In the genomic region with DNA sequence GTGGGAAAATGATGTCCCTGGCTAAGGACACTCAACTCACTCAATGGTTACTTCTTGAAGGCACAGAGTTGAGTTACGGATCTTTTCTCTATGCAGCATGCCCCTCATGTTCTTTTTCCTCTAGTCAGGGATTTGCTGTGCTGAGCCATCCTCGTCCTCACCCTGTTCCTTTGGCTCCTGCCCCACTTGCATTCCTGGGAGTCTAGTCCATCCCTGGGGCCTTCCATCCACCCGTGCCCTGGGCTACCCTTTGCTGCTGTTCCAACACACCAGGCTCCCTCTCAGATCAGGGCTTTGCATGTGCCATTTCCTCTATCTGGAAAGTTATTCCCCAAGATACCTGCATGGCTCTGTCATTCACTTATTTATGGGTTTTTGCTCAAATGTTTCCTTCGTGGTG, we compare ENCODE assay signal across 19 cellular contexts. TPM values are rescaled to one million over a fixed set of nuclear protein-coding genes. Genes with fewer than 3 reads are reported as not detected.
A peak's percentile ranks its signal among the peaks of the same experiment; 100 is the strongest.
DNase-seq lines count a peak whose midpoint lies in the region; ATAC-seq and TF ChIP-seq lines count a peak whose summit lies in the region.
"Had no signal": no experiment of that assay in that cellular context is flagged by ENCODE, and none has a peak within 500 bp of the region (broad histone marks: within the 10 kb centered on the region; RNA-seq: fewer than 3 reads in every experiment).

No MANE protein-coding gene starts in this region.

- intact Hi-C loops in HCT116 (cut with micrococcal nuclease), result no loop called here
- intact Hi-C loops in spleen (cut with DNase I; ENCODE audit: low total_unique reads), result no loop called here
- intact Hi-C loops in activated CD4-positive, alpha-beta T cell treated with anti-CD3 and anti-CD28 coated beads, Interleukin-2, amount 10 ng/mL, durations not matched to agents 24 days and 14 days (cut with micrococcal nuclease), result no loop called here
- intact Hi-C loops in activated naive CD4-positive, alpha-beta T cell treated with anti-CD3 and anti-CD28 coated beads for 36 hours (cut with micrococcal nuclease), result no loop called here

- no peaks in the 10 kb centered on the region for H3K36me3 Mint-ChIP-seq in endothelial cell (ENCODE audit: low read depth, unreplicated experiment)
- H3K36me3 Mint-ChIP-seq in activated CD4-positive, alpha-beta T cell treated with anti-CD3 and anti-CD28 coated beads, Interleukin-2, amount 10 ng/mL, durations not matched to agents 24 days and 14 days (ENCODE audit: low read depth), result no peaks in the 10 kb centered on the region
- H3K36me3 Mint-ChIP-seq in activated naive CD4-positive, alpha-beta T cell treated with anti-CD3 and anti-CD28 coated beads for 36 hours (ENCODE audit: low read depth), result no peaks in the 10 kb centered on the region
- H3K36me3 Mint-ChIP-seq in T-helper 2 cell treated with Interferon-gamma antibody and Interleukin-4, amounts not matched to agents 5 μg/mL and 100 μg/mL, for 36 hours (ENCODE audit: low read depth), result no peaks in the 10 kb centered on the region
- H3K36me3 Mint-ChIP-seq: CD4-positive, alpha-beta memory T cell had no signal

- H3K36me3 ChIP-seq in BLaER1 treated with 17β-estradiol and CSF1 and Interleukin-3, amounts not matched to agents 10 nM and 100 nM, result no peaks in the 10 kb centered on the region
- H3K36me3 ChIP-seq in HCT116 (ENCODE audit: control insufficient read depth in 1 of 2, insufficient read depth in 2 of 2, low read length in 2 of 2) (no peaks in the 10 kb centered on the region), spleen (no peaks in the 10 kb centered on the region)

- no peak overlapping the region for H3K4me3 ChIP-seq in BLaER1 treated with 17β-estradiol and CSF1 and Interleukin-3, amounts not matched to agents 10 nM and 100 nM
- H3K4me3 ChIP-seq in HCT116 (replicated peaks in 1 of 2; ENCODE audit: low read depth in 1 of 2, low read length in 2 of 2), result no peak overlapping the region
- no peak overlapping the region for H3K4me3 ChIP-seq in spleen

- H3K4me1 ChIP-seq in BLaER1 treated with 17β-estradiol and CSF1 and Interleukin-3, amounts not matched to agents 10 nM and 100 nM, result peaks cover 56 to 83% (median 71%) of the 10 kb centered on the region in 10 experiments
- H3K4me1 ChIP-seq in HCT116 (ENCODE audit: control insufficient read depth in 1 of 2, insufficient read depth in 2 of 2, low read length in 2 of 2) (peaks cover 15 to 32% of the 10 kb centered on the region in 2 experiments), spleen (peaks cover 0 to 10% (median 0%) of the 10 kb centered on the region in 6 donors)

- no peak for ATAC-seq in HCT116
- ATAC-seq: PC-3 had no signal

- no peaks in the 10 kb centered on the region for H3K27me3 ChIP-seq in BLaER1 treated with 17β-estradiol and CSF1 and Interleukin-3, amounts not matched to agents 10 nM and 100 nM
- H3K27me3 ChIP-seq in HCT116 (ENCODE audit: insufficient read depth, low read length) (no peaks in the 10 kb centered on the region), spleen (replicated peaks in 1 of 7) (peaks cover 0 to 43% (median under 1%) of the 10 kb centered on the region in 7 donors)

- RAD21 ChIA-PET in HCT116 (lab: Charles Lee; ENCODE audit: low non-redundant PET in 1 of 2, low total read pairs in 2 of 2, uncharacterized antibody in 2 of 2, unreplicated experiment in 2 of 2), result no interaction called here

- H3K9me3 Mint-ChIP-seq in endothelial cell (ENCODE audit: unreplicated experiment), result no peaks in the 10 kb centered on the region
- H3K9me3 Mint-ChIP-seq in activated CD4-positive, alpha-beta T cell treated with anti-CD3 and anti-CD28 coated beads, Interleukin-2, amount 10 ng/mL, durations not matched to agents 24 days and 14 days, result peaks cover 12% of the 10 kb centered on the region
- no peaks in the 10 kb centered on the region for H3K9me3 Mint-ChIP-seq in activated naive CD4-positive, alpha-beta T cell treated with anti-CD3 and anti-CD28 coated beads for 36 hours
- H3K9me3 Mint-ChIP-seq in T-helper 2 cell treated with Interferon-gamma antibody and Interleukin-4, amounts not matched to agents 5 μg/mL and 100 μg/mL, for 36 hours, result peaks cover 5% of the 10 kb centered on the region

- H3K27ac ChIP-seq in BLaER1 treated with 17β-estradiol and CSF1 and Interleukin-3, amounts not matched to agents 10 nM and 100 nM, result peak overlapping the region in 7 of 11 experiments; percentile 29 to 95 (median 91); a peak in 11 of 22 replicates
- H3K27ac ChIP-seq in HCT116 (ENCODE audit: low read depth, low read length) (no peak overlapping the region), spleen (no peak overlapping the region)

- H3K9me2 ChIP-seq in HCT116 (ENCODE audit: insufficient read depth), result no peaks in the 10 kb centered on the region

- peaks cover 6% of the 10 kb centered on the region for H3K27me3 Mint-ChIP-seq in endothelial cell (ENCODE audit: unreplicated experiment)
- peaks cover 4% of the 10 kb centered on the region for H3K27me3 Mint-ChIP-seq in activated CD4-positive, alpha-beta T cell treated with anti-CD3 and anti-CD28 coated beads, Interleukin-2, amount 10 ng/mL, durations not matched to agents 24 days and 14 days
- peaks cover 24% of the 10 kb centered on the region for H3K27me3 Mint-ChIP-seq in activated naive CD4-positive, alpha-beta T cell treated with anti-CD3 and anti-CD28 coated beads for 36 hours (ENCODE audit: low read depth)
- peaks cover 2% of the 10 kb centered on the region for H3K27me3 Mint-ChIP-seq in T-helper 2 cell treated with Interferon-gamma antibody and Interleukin-4, amounts not matched to agents 5 μg/mL and 100 μg/mL, for 36 hours (ENCODE audit: low read depth)

- CTCF ChIA-PET in HCT116 (lab: Charles Lee), result interaction anchor here (1.1 to 1.2 kb wide), 2 partner anchors 14 to 49 kb away, joined by 3 read pairs; no protein-coding TSS in a partner anchor
- CTCF ChIA-PET in activated naive CD4-positive, alpha-beta T cell treated with anti-CD3 and anti-CD28 coated beads for 36 hours (lab: Charles Lee), result no interaction called here

- peak overlapping the region; percentile 3 for H3K27ac Mint-ChIP-seq in endothelial cell (ENCODE audit: unreplicated experiment)
- no peak overlapping the region for H3K27ac Mint-ChIP-seq in activated CD4-positive, alpha-beta T cell treated with anti-CD3 and anti-CD28 coated beads, Interleukin-2, amount 10 ng/mL, durations not matched to agents 24 days and 14 days
- no peak overlapping the region for H3K27ac Mint-ChIP-seq in activated naive CD4-positive, alpha-beta T cell treated with anti-CD3 and anti-CD28 coated beads for 36 hours
- H3K27ac Mint-ChIP-seq in T-helper 2 cell treated with Interferon-gamma antibody and Interleukin-4, amounts not matched to agents 5 μg/mL and 100 μg/mL, for 36 hours, result no peak overlapping the region
- H3K27ac Mint-ChIP-seq: CD4-positive, alpha-beta memory T cell had no signal

- peak overlapping the region; percentile 71 to 96 (median 88) for H3K4me2 ChIP-seq in BLaER1 treated with 17β-estradiol and CSF1 and Interleukin-3, amounts not matched to agents 10 nM and 100 nM
- peak overlapping the region; percentile 46 for H3K4me2 ChIP-seq in HCT116 (ENCODE audit: low read length)

- POLR2A ChIA-PET in HCT116 (lab: Charles Lee), result interaction anchor here (1.6 kb wide), 1 partner anchor 949 kb away, joined by 3 read pairs; no protein-coding TSS in a partner anchor

- H3K9ac ChIP-seq in BLaER1 treated with 17β-estradiol and CSF1 and Interleukin-3, amounts not matched to agents 10 nM and 100 nM, result no peak overlapping the region
- no peak overlapping the region for H3K9ac ChIP-seq in HCT116 (ENCODE audit: low read length)

- H4K20me1 ChIP-seq in BLaER1 treated with 17β-estradiol and CSF1 and Interleukin-3, amounts not matched to agents 10 nM and 100 nM, result no peaks in the 10 kb centered on the region
- no peaks in the 10 kb centered on the region for H4K20me1 ChIP-seq in HCT116 (ENCODE audit: insufficient read depth)

- peaks cover 4% of the 10 kb centered on the region for H3K4me1 Mint-ChIP-seq in endothelial cell (ENCODE audit: unreplicated experiment)
- no peaks in the 10 kb centered on the region for H3K4me1 Mint-ChIP-seq in activated CD4-positive, alpha-beta T cell treated with anti-CD3 and anti-CD28 coated beads, Interleukin-2, amount 10 ng/mL, durations not matched to agents 24 days and 14 days
- H3K4me1 Mint-ChIP-seq in activated naive CD4-positive, alpha-beta T cell treated with anti-CD3 and anti-CD28 coated beads for 36 hours (ENCODE audit: low read depth), result peaks cover 6% of the 10 kb centered on the region
- no peaks in the 10 kb centered on the region for H3K4me1 Mint-ChIP-seq in T-helper 2 cell treated with Interferon-gamma antibody and Interleukin-4, amounts not matched to agents 5 μg/mL and 100 μg/mL, for 36 hours (ENCODE audit: low read depth)
- H3K4me1 Mint-ChIP-seq: CD4-positive, alpha-beta memory T cell had no signal

- H2AFZ ChIP-seq in HCT116 (ENCODE audit: low read depth, low read length, poor library complexity, severe bottlenecking), result no peak overlapping the region

- no peak overlapping the region for H3K4me3 Mint-ChIP-seq in endothelial cell (ENCODE audit: unreplicated experiment)
- no peak overlapping the region for H3K4me3 Mint-ChIP-seq in activated CD4-positive, alpha-beta T cell treated with anti-CD3 and anti-CD28 coated beads, Interleukin-2, amount 10 ng/mL, durations not matched to agents 24 days and 14 days
- H3K4me3 Mint-ChIP-seq in activated naive CD4-positive, alpha-beta T cell treated with anti-CD3 and anti-CD28 coated beads for 36 hours, result no peak overlapping the region
- no peak overlapping the region for H3K4me3 Mint-ChIP-seq in T-helper 2 cell treated with Interferon-gamma antibody and Interleukin-4, amounts not matched to agents 5 μg/mL and 100 μg/mL, for 36 hours
- H3K4me3 Mint-ChIP-seq: CD4-positive, alpha-beta memory T cell had no signal

- 69 to 77% (median 74%) methylated on average over 4 of the region's 4 CpGs for WGBS in spleen, 5 donors

- TF ChIP-seq POLR2A in HCT116 (IDR thresholded peaks at IDR 0.05; ENCODE audit: borderline replicate concordance, extremely low read depth, insufficient read depth, insufficient read length), result no peak
- no peak for TF ChIP-seq POLR2A in spleen (IDR thresholded peaks at IDR 0.05)

- no peak for TF ChIP-seq RAD21 in HCT116 (IDR thresholded peaks at IDR 0.05; ENCODE audit: low read depth)

- BruUV-seq in HCT116 (replicated peaks; lab: Mats Ljungman, UMichigan), result no TSS peak

- peaks cover 0 to 23% (median 17%) of the 10 kb centered on the region in 11 experiments; a peak in 17 of 22 replicates for H3K9me3 ChIP-seq in BLaER1 treated with 17β-estradiol and CSF1 and Interleukin-3, amounts not matched to agents 10 nM and 100 nM (replicated peaks in 1 of 11)
- H3K9me3 ChIP-seq in HCT116 (ENCODE audit: control insufficient read depth in 1 of 2, insufficient read depth in 1 of 2, low read depth in 1 of 2, low read length in 2 of 2) (peaks cover 0 to 5% of the 10 kb centered on the region in 2 experiments; a peak in 1 of 4 replicates), spleen (no peaks in the 10 kb centered on the region)

- H3K79me2 ChIP-seq in HCT116 (ENCODE audit: insufficient read depth, low read length), result no peaks in the 10 kb centered on the region

- DNase-seq in HCT116 (ENCODE audit: low read depth, low spot score) (no peak), endothelial cell (ENCODE audit: low spot score) (no peak), spleen (peak; percentile 15), DMS79 treated with DMSO at 0.1 percent for 48 hours (lab: John Stamatoyannopoulos, UW) (no peak)
- no peak for DNase-seq in activated CD4-positive, alpha-beta T cell treated with anti-CD3 and anti-CD28 coated beads, Interleukin-2, amount 10 ng/mL, durations not matched to agents 24 days and 14 days
- DNase-seq in activated naive CD4-positive, alpha-beta T cell treated with anti-CD3 and anti-CD28 coated beads for 36 hours, result no peak
- DNase-seq in T-helper 2 cell treated with Interferon-gamma antibody and Interleukin-4, amounts not matched to agents 5 μg/mL and 100 μg/mL, for 36 hours (ENCODE audit: low spot score), result no peak
- DNase-seq: ACHN; CD4-positive, alpha-beta memory T cell; DMS53; H7; NCI-H1105 treated with DMSO at 0.1 percent for 48 hours; NCI-H1694; NCI-H510A treated with DMSO at 0.1 percent for 48 hours; RPMI8226; SIG-M5; T-helper 1 cell had no signal

- no peak for TF ChIP-seq CTCF in HCT116 (IDR thresholded peaks at IDR 0.05 in 2 of 3, conservative IDR thresholded peaks at IDR 0.05 in 1 of 3; ENCODE audit: borderline replicate concordance in 1 of 3, insufficient read depth in 1 of 3, low read depth in 2 of 3, low read length in 2 of 3)
- TF ChIP-seq CTCF in endothelial cell (IDR thresholded peaks at IDR 0.05; ENCODE audit: unreplicated experiment), result no peak
- no peak for TF ChIP-seq CTCF in spleen (IDR thresholded peaks at IDR 0.05 in 8 of 11, conservative IDR thresholded peaks at IDR 0.05 in 3 of 11)

RNA-seq across cellular contexts. Expression of gene KCNG1, which starts 13.3 kb away (rescaled TPM):
- total RNA-seq in HCT116 (2021; ENCODE audit: unreplicated experiment) (54.6 TPM), endothelial cell (ENCODE audit: unreplicated experiment) (4.4 TPM), spleen (1 to 10 TPM; 1.6 to 5.0 (median 3.5) TPM)
- polyA plus RNA-seq in HCT116 (2012), result 80.8 and 83.2 TPM in 2 replicates
- polyA plus RNA-seq in spleen, result 1 to 10 TPM in 2 of 3 donors, under 1 TPM in 1; 0.35 to 3.0 (median 1.9) TPM
- total RNA-seq in activated CD4-positive, alpha-beta T cell treated with anti-CD3 and anti-CD28 coated beads, Interleukin-2, amount 10 ng/mL, durations not matched to agents 24 days and 14 days, result 9.8 and 12.3 TPM in 2 replicates
- total RNA-seq in activated naive CD4-positive, alpha-beta T cell treated with anti-CD3 and anti-CD28 coated beads for 36 hours, result under 1 TPM; 0.29 to 0.59 TPM
- total RNA-seq: CD4-positive, alpha-beta memory T cell had no signal
- polyA plus RNA-seq: CD4-positive, alpha-beta memory T cell had no signal

Comparison
In these comparisons a context has a peak if more than half of its experiments do, and no peak if none do; other contexts are left out.
1. H3K27ac ChIP-seq: peak in BLaER1 treated with 17β-estradiol and CSF1 and Interleukin-3, amounts not matched to agents 10 nM and 100 nM (7 of 11); none in HCT116 (single experiment) and spleen (0 of 8).